In genomic region chrX:119574394-119575266, GRCh38 we compare ENCODE assay signal across 8 cellular contexts. TPM values are rescaled to one million over a fixed set of nuclear protein-coding genes. Genes with fewer than 3 reads are reported as not detected.
A peak's percentile ranks its signal among the peaks of the same experiment; 100 is the strongest.
DNase-seq lines count a peak whose midpoint lies in the region; ATAC-seq, FAIRE-seq and TF ChIP-seq lines count a peak whose summit lies in the region.

UBE2A (plus strand) TSS chrX:119574563; CDS start chrX:119574712, 149 bp downstream.

- H3K79me2 ChIP-seq in SU-DHL-6 (ENCODE audit: insufficient read depth, low read length), result peaks cover 13% of the 10 kb centered on the region

- POLR2A ChIA-PET in activated naive CD8-positive, alpha-beta T cell treated with anti-CD3 and anti-CD28 coated beads, Interleukin-2, amount 10 ng/mL, durations not matched to agents 7 days and 5 days (lab: Charles Lee), result interaction anchor here (0.6 to 2.2 kb wide), 12 partner anchors 9 to 266 kb away, joined by 3 to 19 read pairs (median 4); partner anchors contain the start of genes NKRF, RPL39, SEPTIN6 and SLC25A5

- ATAC-seq in HG02763 (IDR thresholded peaks at IDR 0.05; ENCODE audit: unreplicated experiment), result peak; percentile 71
- ATAC-seq in activated naive CD8-positive, alpha-beta T cell treated with anti-CD3 and anti-CD28 coated beads, Interleukin-2, amount 10 ng/mL, durations not matched to agents 7 days and 5 days (ENCODE audit: low read depth), result peak; percentile 90
- ATAC-seq in Right ventricle myocardium inferior, result peak; percentile 98
- peak; percentile 97 to 98 (median 98) for ATAC-seq in pancreas

- no peaks in the 10 kb centered on the region for H3K9me3 ChIP-seq in SU-DHL-6 (ENCODE audit: insufficient read depth, low read length)
- no peaks in the 10 kb centered on the region for H3K9me3 ChIP-seq in pancreas
- H3K9me3 ChIP-seq in thyroid gland, result no peaks in the 10 kb centered on the region

- peak; percentile 93 for FAIRE-seq in pancreas (lab: Jason Lieb, UNC)

- peak within 1 kb of the TSS; percentile 88 for H3K27ac Mint-ChIP-seq in activated naive CD8-positive, alpha-beta T cell treated with anti-CD3 and anti-CD28 coated beads, Interleukin-2, amount 10 ng/mL, durations not matched to agents 7 days and 5 days

- peaks cover 1% of the 10 kb centered on the region for H3K36me3 Mint-ChIP-seq in activated naive CD8-positive, alpha-beta T cell treated with anti-CD3 and anti-CD28 coated beads, Interleukin-2, amount 10 ng/mL, durations not matched to agents 7 days and 5 days

- 0 to 30% methylated on average over 76 to 86 of the region's 86 CpGs for WGBS in pancreas, 2 donors
- 0 to 2% methylated on average over 6 to 8 of the region's 86 CpGs for WGBS in thyroid gland, 2 donors

- no peak for TF ChIP-seq CTCF in GM12875 (IDR thresholded peaks at IDR 0.05; ENCODE audit: borderline replicate concordance, insufficient read depth, low read depth, low read length)
- no peak for TF ChIP-seq CTCF in SU-DHL-6 (IDR thresholded peaks at IDR 0.05; ENCODE audit: insufficient read depth, low read length, poor library complexity, severe bottlenecking)
- TF ChIP-seq CTCF in pancreas (IDR thresholded peaks at IDR 0.05), result no peak
- TF ChIP-seq CTCF in thyroid gland (IDR thresholded peaks at IDR 0.05), result peak in 2 of 6 experiments; percentile 27 to 30

- H3K4me1 ChIP-seq in pancreas (no peaks in the 10 kb centered on the region), thyroid gland (peaks cover 5 to 6% of the 10 kb centered on the region in 2 donors)

- no peaks in the 10 kb centered on the region for H3K9me3 Mint-ChIP-seq in activated naive CD8-positive, alpha-beta T cell treated with anti-CD3 and anti-CD28 coated beads, Interleukin-2, amount 10 ng/mL, durations not matched to agents 7 days and 5 days

- H3K9ac ChIP-seq in SU-DHL-6 (ENCODE audit: low read length), result peak within 1 kb of the TSS; percentile 83

- no peaks in the 10 kb centered on the region for H3K9me2 ChIP-seq in SU-DHL-6 (replicated peaks; ENCODE audit: insufficient read depth, low read length)

- peak within 1 kb of the TSS; percentile 97 for H2AFZ ChIP-seq in SU-DHL-6 (ENCODE audit: low read depth, low read length, severe bottlenecking)

- H3K27me3 ChIP-seq in SU-DHL-6 (ENCODE audit: low read length) (no peaks in the 10 kb centered on the region), pancreas (no peaks in the 10 kb centered on the region), thyroid gland (no peaks in the 10 kb centered on the region)

- peak within 1 kb of the TSS; percentile 84 for H3K4me2 ChIP-seq in SU-DHL-6 (ENCODE audit: low read depth, low read length, poor library complexity, severe bottlenecking)

- peak within 1 kb of the TSS; percentile 77 for H3K4me3 ChIP-seq in GM12875 (ENCODE audit: low read depth, low read length)
- peak within 1 kb of the TSS; percentile 81 for H3K4me3 ChIP-seq in SU-DHL-6 (ENCODE audit: insufficient read depth, low read length, poor library complexity, severe bottlenecking)
- peak within 1 kb of the TSS; percentile 33 to 63 (median 52) for H3K4me3 ChIP-seq in pancreas
- H3K4me3 ChIP-seq in thyroid gland (replicated peaks in 1 of 3), result peak within 1 kb of the TSS; percentile 6 to 59 (median 52)

- H3F3A ChIP-seq in SU-DHL-6 (ENCODE audit: insufficient read depth), result peaks cover 9% of the 10 kb centered on the region; the same call in 1 of the 2 replicates

- H4K20me1 ChIP-seq in SU-DHL-6 (ENCODE audit: low read depth, low read length), result no peaks in the 10 kb centered on the region

- peak within 1 kb of the TSS; percentile 92 for H3K4me3 Mint-ChIP-seq in activated naive CD8-positive, alpha-beta T cell treated with anti-CD3 and anti-CD28 coated beads, Interleukin-2, amount 10 ng/mL, durations not matched to agents 7 days and 5 days

- peak within 1 kb of the TSS; percentile 55 for H3K27ac ChIP-seq in SU-DHL-6 (ENCODE audit: low read depth, low read length)
- H3K27ac ChIP-seq in pancreas, result peak within 1 kb of the TSS; percentile 14 to 80 (median 75)
- peak within 1 kb of the TSS; percentile 87 to 93 (median 89) for H3K27ac ChIP-seq in thyroid gland

- H3K4me1 Mint-ChIP-seq in activated naive CD8-positive, alpha-beta T cell treated with anti-CD3 and anti-CD28 coated beads, Interleukin-2, amount 10 ng/mL, durations not matched to agents 7 days and 5 days, result peaks cover 11% of the 10 kb centered on the region

- intact Hi-C loops in Right ventricle myocardium inferior (cut with DNase I), result loop anchor here (5.0 kb wide), 1 partner anchor 298 kb away; the partner anchor contains the start of genes NDUFA1 and RNF113A
- intact Hi-C loops in pancreas (cut with DNase I), result no loop called here
- intact Hi-C loops in thyroid gland (cut with DNase I), result no loop called here

- H3K36me3 ChIP-seq in SU-DHL-6 (ENCODE audit: low read length) (no peaks in the 10 kb centered on the region), pancreas (no peaks in the 10 kb centered on the region), thyroid gland (no peaks in the 10 kb centered on the region)

- peak; percentile 85 to 90 (median 86) for DNase-seq in NCI-H1417 (lab: John Stamatoyannopoulos, UW)
- DNase-seq in activated naive CD8-positive, alpha-beta T cell treated with anti-CD3 and anti-CD28 coated beads, Interleukin-2, amount 10 ng/mL, durations not matched to agents 7 days and 5 days, result peak; percentile 88
- peak; percentile 97 for DNase-seq in Right ventricle myocardium inferior (ENCODE audit: missing footprints)
- DNase-seq in pancreas, result peak; percentile 84 to 92 (median 86)
- DNase-seq in thyroid gland, result peak; percentile 90 to 91

- peak; percentile 27 to 86 for TF ChIP-seq POLR2A in thyroid gland (IDR thresholded peaks at IDR 0.05)

- no peaks in the 10 kb centered on the region for H3K27me3 Mint-ChIP-seq in activated naive CD8-positive, alpha-beta T cell treated with anti-CD3 and anti-CD28 coated beads, Interleukin-2, amount 10 ng/mL, durations not matched to agents 7 days and 5 days

RNA-seq across cellular contexts. Expression of gene UBE2A, which starts in this region (rescaled TPM):
- 10 to 100 TPM; 72.5 to 73.5 TPM for total RNA-seq in activated naive CD8-positive, alpha-beta T cell treated with anti-CD3 and anti-CD28 coated beads, Interleukin-2, amount 10 ng/mL, durations not matched to agents 7 days and 5 days
- total RNA-seq in Right ventricle myocardium inferior (66.3 TPM), pancreas (10 to 100 TPM; 11.4 to 25.7 (median 15.1) TPM), thyroid gland (10 to 100 TPM; 29.8 to 70.3 (median 41.3) TPM)
- polyA plus RNA-seq in pancreas, result 10 to 100 TPM; 18.1 to 33.8 TPM

Comparison
In these comparisons a context has a peak if more than half of its experiments do, and no peak if none do; other contexts are left out.
1. Peak in every context shown above with its lines: DNase-seq, ATAC-seq, H3K4me3 ChIP-seq and H3K27ac ChIP-seq.